16 cellular contexts compared by ENCODE assay signal in the genomic region with DNA sequence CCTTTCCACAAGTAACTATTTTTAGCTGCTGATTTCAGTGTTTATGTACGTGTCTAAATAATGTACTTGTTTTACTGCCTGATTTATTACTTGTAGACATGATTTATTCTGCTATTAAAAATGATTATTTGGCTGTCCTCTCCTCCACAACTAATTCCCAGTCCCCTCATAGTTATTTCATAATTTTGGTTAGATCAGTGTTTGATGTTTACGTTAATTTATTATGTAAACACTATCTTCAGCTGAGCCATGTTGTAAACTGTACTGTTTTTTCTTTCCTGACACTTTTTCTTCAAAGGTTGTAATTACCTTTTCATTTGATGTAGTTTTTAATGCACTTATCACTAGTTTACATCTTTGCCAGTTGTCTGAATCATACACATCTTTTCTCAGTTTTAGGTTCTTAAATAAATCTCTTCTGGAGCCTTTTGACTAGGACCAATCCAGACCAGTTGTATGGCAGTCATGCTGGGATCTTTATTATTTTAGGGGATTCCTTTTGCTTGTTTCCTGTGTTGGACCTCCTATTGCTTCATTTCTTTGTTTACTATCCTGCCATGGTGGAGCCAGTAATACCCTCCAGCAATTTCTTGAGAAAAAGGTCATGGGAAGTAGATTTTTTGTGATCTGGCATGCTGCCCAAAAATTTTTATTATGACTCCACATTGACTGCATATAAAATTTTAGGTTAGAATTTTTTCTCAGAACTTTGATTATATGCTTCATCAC. TPM values are rescaled to one million over a fixed set of nuclear protein-coding genes. Genes with fewer than 3 reads are reported as not detected.
A peak's percentile ranks its signal among the peaks of the same experiment; 100 is the strongest.
DNase-seq lines count a peak whose midpoint lies in the region; ATAC-seq and TF ChIP-seq lines count a peak whose summit lies in the region.
"Had no signal": no experiment of that assay in that cellular context is flagged by ENCODE, and none has a peak within 500 bp of the region (broad histone marks: within the 10 kb centered on the region; RNA-seq: fewer than 3 reads in every experiment).

No MANE protein-coding gene starts in this region.

- TF ChIP-seq EP300 in transverse colon (IDR thresholded peaks at IDR 0.05; ENCODE audit: low read depth), result no peak

- TF ChIP-seq POLR2A in breast epithelium (IDR thresholded peaks at IDR 0.05) (no peak), transverse colon (IDR thresholded peaks at IDR 0.05) (no peak)

- H3K9me3 Mint-ChIP-seq in MCF 10A (ENCODE audit: unreplicated experiment), result peaks cover 18% of the 10 kb centered on the region

- ATAC-seq in GM19023 (IDR thresholded peaks at IDR 0.05; ENCODE audit: unreplicated experiment), result no peak
- ATAC-seq: naive thymus-derived CD4-positive, alpha-beta T cell had no signal

- no peak overlapping the region for H3K4me3 Mint-ChIP-seq in MCF 10A (ENCODE audit: unreplicated experiment)
- H3K4me3 Mint-ChIP-seq: activated naive CD4-positive, alpha-beta T cell treated with anti-CD3 and anti-CD28 coated beads for 36 hours had no signal

- in situ Hi-C loops in transverse colon (cut with MboI; ENCODE audit: low pct_ligation_motif_present in 1 of 4, low pct_unique_long_range_greater_than_20kb in 1 of 4, low sequenced_read_pairs in 3 of 4), result no loop called here

- no TSS peak for BruUV-seq in MCF 10A (replicated peaks; lab: Mats Ljungman, UMichigan)

- H3K4me1 Mint-ChIP-seq in MCF 10A (ENCODE audit: insufficient read depth, unreplicated experiment), result peaks cover 38% of the 10 kb centered on the region

- H3K36me3 ChIP-seq in breast epithelium (no peaks in the 10 kb centered on the region), transverse colon (no peaks in the 10 kb centered on the region)

- WGBS in transverse colon (ENCODE audit: low coverage in 1 of 2), 2 donors, result 36 to 46% methylated on average over 2 of the region's 2 CpGs

- no peaks in the 10 kb centered on the region for H3K4me1 ChIP-seq in breast epithelium
- peaks cover 14 to 41% (median 19%) of the 10 kb centered on the region in 4 donors for H3K4me1 ChIP-seq in transverse colon

- H3K27me3 Mint-ChIP-seq in MCF 10A (ENCODE audit: insufficient read depth, unreplicated experiment), result no peaks in the 10 kb centered on the region
- H3K27me3 Mint-ChIP-seq: B cell; naive thymus-derived CD4-positive, alpha-beta T cell had no signal

- no peak overlapping the region for H3K4me3 ChIP-seq in breast epithelium
- no peak overlapping the region for H3K4me3 ChIP-seq in fibroblast of villous mesenchyme (ENCODE audit: low read depth, low read length)
- peak overlapping the region in 1 of 4 donors; percentile 5 for H3K4me3 ChIP-seq in transverse colon

- H3K27me3 ChIP-seq in breast epithelium (no peaks in the 10 kb centered on the region), transverse colon (no peaks in the 10 kb centered on the region)

- H3K36me3 Mint-ChIP-seq in MCF 10A (ENCODE audit: insufficient read depth, unreplicated experiment), result no peaks in the 10 kb centered on the region

- no peaks in the 10 kb centered on the region for H3K9me3 ChIP-seq in breast epithelium
- no peaks in the 10 kb centered on the region for H3K9me3 ChIP-seq in transverse colon

- TF ChIP-seq CTCF in MCF 10A (IDR thresholded peaks at IDR 0.05; ENCODE audit: unreplicated experiment), result no peak
- TF ChIP-seq CTCF in breast epithelium (IDR thresholded peaks at IDR 0.05), result no peak
- no peak for TF ChIP-seq CTCF in VCaP (conservative IDR thresholded peaks at IDR 0.05)
- TF ChIP-seq CTCF in fibroblast of villous mesenchyme (IDR thresholded peaks at IDR 0.05; ENCODE audit: insufficient read depth, low read depth, low read length), result no peak
- TF ChIP-seq CTCF in transverse colon (IDR thresholded peaks at IDR 0.05), result no peak

- POLR2A ChIA-PET in MCF 10A (lab: Yijun Ruan, JAX), result interaction anchor here (0.9 to 3.1 kb wide), 4 partner anchors 10 to 17 kb away, joined by 5 to 23 read pairs (median 8); a partner anchor contains a TSS

- CTCF ChIA-PET in MCF 10A (lab: Yijun Ruan, JAX), result interaction anchor here (1.6 kb wide), 1 partner anchor 30 kb away, joined by 5 read pairs; no protein-coding TSS in a partner anchor

- intact Hi-C loops in MCF 10A (cut with micrococcal nuclease) (no loop called here), breast epithelium (cut with DNase I; ENCODE audit: low total_unique reads) (no loop called here), transverse colon (cut with DNase I; ENCODE audit: low total_unique reads) (no loop called here)

- peak; percentile 93 for DNase-seq in MCF 10A (ENCODE audit: unreplicated experiment)
- DNase-seq in breast epithelium (ENCODE audit: low spot score in 2 of 2), result no peak
- DNase-seq in fibroblast of villous mesenchyme (ENCODE audit: low read depth), result peak; percentile 78
- DNase-seq in stimulated activated CD4-positive, alpha-beta T cell treated with anti-CD3 and anti-CD28 coated beads, Interleukin-12 subunit alpha, Interleukin-12 subunit beta, amount 100 ng/mL, for 4 hours, result no peak
- DNase-seq in COLO668 (lab: John Stamatoyannopoulos, UW; ENCODE audit: unreplicated experiment), result no peak
- no peak for DNase-seq in transverse colon
- DNase-seq: activated naive CD4-positive, alpha-beta T cell treated with anti-CD3 and anti-CD28 coated beads for 36 hours; effector memory CD4-positive, alpha-beta T cell; GF-D8; naive thymus-derived CD4-positive, alpha-beta T cell; NCI-H2081 treated with DMSO at 0.1 percent for 48 hours; Right ventricle myocardium superior; stimulated activated naive CD4-positive, alpha-beta T cell had no signal

- H3K27ac ChIP-seq in breast epithelium, result no peak overlapping the region
- peak overlapping the region; percentile 54 for H3K27ac ChIP-seq in VCaP
- peak overlapping the region in 2 of 4 donors; percentile 13 to 27 for H3K27ac ChIP-seq in transverse colon

- peak overlapping the region; percentile 89 for H3K27ac Mint-ChIP-seq in MCF 10A (ENCODE audit: low read depth, unreplicated experiment)
- H3K27ac Mint-ChIP-seq: activated naive CD4-positive, alpha-beta T cell treated with anti-CD3 and anti-CD28 coated beads for 36 hours; B cell had no signal

RNA-seq across cellular contexts. Expression of a gene that starts 16.1 kb away (rescaled TPM):
- total RNA-seq in MCF 10A (2022) (94.6 and 102 TPM in 2 replicates), breast epithelium (10 to 100 TPM; 74.7 to 93.7 (median 89.9) TPM), fibroblast of villous mesenchyme (86.7 and 126 TPM in 2 replicates), transverse colon (100 to 1,000 TPM in 1 of 4 donors, 10 to 100 TPM in 3; 54.2 to 258 (median 65.7) TPM)

RNA-seq across cellular contexts. Expression of a gene that starts 16.4 kb away (rescaled TPM):
- total RNA-seq in MCF 10A (2022) (42.6 and 46.3 TPM in 2 replicates), breast epithelium (10 to 100 TPM; 46.0 to 63.0 (median 50.8) TPM), fibroblast of villous mesenchyme (64.7 and 65.6 TPM in 2 replicates), transverse colon (10 to 100 TPM; 18.7 to 51.3 (median 31.4) TPM)

RNA-seq across cellular contexts. Expression of a gene that starts 41.3 kb away (rescaled TPM):
- total RNA-seq in MCF 10A (2022) (0.42 and 0.44 TPM in 2 replicates), breast epithelium (100 to 1,000 TPM in 1 of 3 donors, 10 to 100 TPM in 2; 47.7 to 342 (median 54.7) TPM), fibroblast of villous mesenchyme (0.32 and 2.6 TPM in 2 replicates), transverse colon (10 to 100 TPM in 1 of 4 donors, 1 to 10 TPM in 1, under 1 TPM in 1, not detected in 1; 0.40 to 10.4 (median 4.4) TPM)
- total RNA-seq: B cell had no signal

Comparison
In these comparisons a context has a peak if more than half of its experiments do, and no peak if none do; other contexts are left out.
1. DNase-seq: peak in MCF 10A (single experiment) and fibroblast of villous mesenchyme (single experiment); none in breast epithelium (0 of 2), stimulated activated CD4-positive, alpha-beta T cell treated with anti-CD3 and anti-CD28 coated beads, Interleukin-12 subunit alpha, Interleukin-12 subunit beta, amount 100 ng/mL, for 4 hours (single experiment), COLO668 (single experiment) and transverse colon (single experiment).
2. RNA of a gene that starts 41.3 kb away (total RNA-seq): 47.7 to 342 TPM in breast epithelium; 0.40 to 10.4 TPM in transverse colon, 0.32 to 2.6 TPM in fibroblast of villous mesenchyme and 0.42 to 0.44 TPM in MCF 10A; every median in the first group is over 4 times any median in the second.